Comparison of ENCODE assay signal across 1 cellular context in genomic region chr9:6412572-6413364, GRCh38.
A peak's percentile ranks its signal among the peaks of the same experiment; 100 is the strongest.
TF ChIP-seq lines count a peak whose summit lies in the region.

TSS of gene UHRF2 (plus strand) at chr9:6413199. CDS start at chr9:6413491, 292 bp downstream.

TF ChIP-seq in HepG2, 621 proteins besides CTCF, POLR2A, EP300 and RAD21 (continued from another document and continues in another):
- TF ChIP-seq, protein P1, sequence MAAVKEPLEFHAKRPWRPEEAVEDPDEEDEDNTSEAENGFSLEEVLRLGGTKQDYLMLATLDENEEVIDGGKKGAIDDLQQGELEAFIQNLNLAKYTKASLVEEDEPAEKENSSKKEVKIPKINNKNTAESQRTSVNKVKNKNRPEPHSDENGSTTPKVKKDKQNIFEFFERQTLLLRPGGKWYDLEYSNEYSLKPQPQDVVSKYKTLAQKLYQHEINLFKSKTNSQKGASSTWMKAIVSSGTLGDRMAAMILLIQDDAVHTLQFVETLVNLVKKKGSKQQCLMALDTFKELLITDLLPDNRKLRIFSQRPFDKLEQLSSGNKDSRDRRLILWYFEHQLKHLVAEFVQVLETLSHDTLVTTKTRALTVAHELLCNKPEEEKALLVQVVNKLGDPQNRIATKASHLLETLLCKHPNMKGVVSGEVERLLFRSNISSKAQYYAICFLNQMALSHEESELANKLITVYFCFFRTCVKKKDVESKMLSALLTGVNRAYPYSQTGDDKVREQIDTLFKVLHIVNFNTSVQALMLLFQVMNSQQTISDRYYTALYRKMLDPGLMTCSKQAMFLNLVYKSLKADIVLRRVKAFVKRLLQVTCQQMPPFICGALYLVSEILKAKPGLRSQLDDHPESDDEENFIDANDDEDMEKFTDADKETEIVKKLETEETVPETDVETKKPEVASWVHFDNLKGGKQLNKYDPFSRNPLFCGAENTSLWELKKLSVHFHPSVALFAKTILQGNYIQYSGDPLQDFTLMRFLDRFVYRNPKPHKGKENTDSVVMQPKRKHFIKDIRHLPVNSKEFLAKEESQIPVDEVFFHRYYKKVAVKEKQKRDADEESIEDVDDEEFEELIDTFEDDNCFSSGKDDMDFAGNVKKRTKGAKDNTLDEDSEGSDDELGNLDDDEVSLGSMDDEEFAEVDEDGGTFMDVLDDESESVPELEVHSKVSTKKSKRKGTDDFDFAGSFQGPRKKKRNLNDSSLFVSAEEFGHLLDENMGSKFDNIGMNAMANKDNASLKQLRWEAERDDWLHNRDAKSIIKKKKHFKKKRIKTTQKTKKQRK (IDR thresholded peaks at IDR 0.05; ENCODE audit: low read length): no peak
- TF ChIP-seq GABPA (IDR thresholded peaks at IDR 0.05; ENCODE audit: low read depth, low read length): no peak
- TF ChIP-seq GABPA (CRISPR knock-in tag; IDR thresholded peaks at IDR 0.05; ENCODE audit: low read depth): peak; percentile 67
- TF ChIP-seq SOX6 (IDR thresholded peaks at IDR 0.05): no peak
- peak; percentile 33; the same call in 1 of the 2 replicates for TF ChIP-seq SOX6 (CRISPR knock-in tag; IDR thresholded peaks at IDR 0.05)
- no peak; the same call in 1 of the 2 replicates for TF ChIP-seq ZNF501 (CRISPR knock-in tag; IDR thresholded peaks at IDR 0.05)
- TF ChIP-seq SP2 (CRISPR knock-in tag; IDR thresholded peaks at IDR 0.05): no peak
- TF ChIP-seq CC2D1A (CRISPR knock-in tag; IDR thresholded peaks at IDR 0.05): no peak
- TF ChIP-seq ZNF709 (CRISPR knock-in tag; IDR thresholded peaks at IDR 0.05): no peak
- no peak for TF ChIP-seq POLR2AphosphoS2 (IDR thresholded peaks at IDR 0.05; ENCODE audit: low read depth, low read length)
- no peak for TF ChIP-seq ZNF20 (CRISPR knock-in tag; IDR thresholded peaks at IDR 0.05)
- no peak; the same call in 1 of the 2 replicates for TF ChIP-seq ZNF776 (CRISPR knock-in tag; IDR thresholded peaks at IDR 0.05)
- TF ChIP-seq ZNF569 (CRISPR knock-in tag; IDR thresholded peaks at IDR 0.05; ENCODE audit: borderline replicate concordance): no peak
- TF ChIP-seq, protein P2, sequence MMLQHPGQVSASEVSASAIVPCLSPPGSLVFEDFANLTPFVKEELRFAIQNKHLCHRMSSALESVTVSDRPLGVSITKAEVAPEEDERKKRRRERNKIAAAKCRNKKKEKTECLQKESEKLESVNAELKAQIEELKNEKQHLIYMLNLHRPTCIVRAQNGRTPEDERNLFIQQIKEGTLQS (CRISPR knock-in tag; IDR thresholded peaks at IDR 0.05): no peak
- TF ChIP-seq ZNF703 (CRISPR knock-in tag; IDR thresholded peaks at IDR 0.05; ENCODE audit: borderline replicate concordance): no peak
- TF ChIP-seq HNF4G (IDR thresholded peaks at IDR 0.05; ENCODE audit: borderline replicate concordance, low read depth, low read length): no peak
- no peak for TF ChIP-seq HNF4G (CRISPR knock-in tag; IDR thresholded peaks at IDR 0.05; ENCODE audit: borderline replicate concordance, low read depth)
- TF ChIP-seq ZNF572 (CRISPR knock-in tag; IDR thresholded peaks at IDR 0.05): no peak
- no peak for TF ChIP-seq ZBTB34 (CRISPR knock-in tag; IDR thresholded peaks at IDR 0.05)
- no peak for TF ChIP-seq TIGD3 (CRISPR knock-in tag; IDR thresholded peaks at IDR 0.05; ENCODE audit: borderline replicate concordance)
- TF ChIP-seq, protein P3, sequence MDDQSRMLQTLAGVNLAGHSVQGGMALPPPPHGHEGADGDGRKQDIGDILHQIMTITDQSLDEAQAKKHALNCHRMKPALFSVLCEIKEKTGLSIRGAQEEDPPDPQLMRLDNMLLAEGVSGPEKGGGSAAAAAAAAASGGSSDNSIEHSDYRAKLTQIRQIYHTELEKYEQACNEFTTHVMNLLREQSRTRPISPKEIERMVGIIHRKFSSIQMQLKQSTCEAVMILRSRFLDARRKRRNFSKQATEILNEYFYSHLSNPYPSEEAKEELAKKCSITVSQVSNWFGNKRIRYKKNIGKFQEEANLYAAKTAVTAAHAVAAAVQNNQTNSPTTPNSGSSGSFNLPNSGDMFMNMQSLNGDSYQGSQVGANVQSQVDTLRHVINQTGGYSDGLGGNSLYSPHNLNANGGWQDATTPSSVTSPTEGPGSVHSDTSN (CRISPR knock-in tag; IDR thresholded peaks at IDR 0.05; ENCODE audit: borderline replicate concordance): no peak
- TF ChIP-seq ZFP62 (CRISPR knock-in tag; IDR thresholded peaks at IDR 0.05): no peak
- no peak for TF ChIP-seq ZNF3 (CRISPR knock-in tag; IDR thresholded peaks at IDR 0.05)
- TF ChIP-seq ZBTB3 (CRISPR knock-in tag; IDR thresholded peaks at IDR 0.05; ENCODE audit: borderline replicate concordance, low read depth): no peak
- TF ChIP-seq ZFP41 (CRISPR knock-in tag; IDR thresholded peaks at IDR 0.05; ENCODE audit: borderline replicate concordance): no peak
- no peak for TF ChIP-seq JUNB (CRISPR knock-in tag; IDR thresholded peaks at IDR 0.05; ENCODE audit: borderline replicate concordance)
- TF ChIP-seq ZNF24 (IDR thresholded peaks at IDR 0.05): no peak
- peak; percentile 75; the same call in 1 of the 2 replicates for TF ChIP-seq TGIF2 (CRISPR knock-in tag; IDR thresholded peaks at IDR 0.05)
- TF ChIP-seq KMT2B (CRISPR knock-in tag; IDR thresholded peaks at IDR 0.05): peak; percentile 83
- no peak for TF ChIP-seq ZNF235 (CRISPR knock-in tag; IDR thresholded peaks at IDR 0.05; ENCODE audit: borderline replicate concordance)
- TF ChIP-seq KLF16 (CRISPR knock-in tag; IDR thresholded peaks at IDR 0.05): peak in 1 of 2 experiments; percentile 87; a peak in 2 of 4 replicates
- TF ChIP-seq PAX8 (CRISPR knock-in tag; IDR thresholded peaks at IDR 0.05; ENCODE audit: borderline replicate concordance): no peak
- TF ChIP-seq ZNF512B (CRISPR knock-in tag; IDR thresholded peaks at IDR 0.05; ENCODE audit: borderline replicate concordance): no peak
- TF ChIP-seq REL (CRISPR knock-in tag; conservative IDR thresholded peaks at IDR 0.05): no peak
- 0 out of 2 replicates have a peak, but pooled peaks have one; percentile 17 for TF ChIP-seq ZIK1 (CRISPR knock-in tag; IDR thresholded peaks at IDR 0.05; ENCODE audit: borderline replicate concordance, low read depth)
- TF ChIP-seq, protein P4, sequence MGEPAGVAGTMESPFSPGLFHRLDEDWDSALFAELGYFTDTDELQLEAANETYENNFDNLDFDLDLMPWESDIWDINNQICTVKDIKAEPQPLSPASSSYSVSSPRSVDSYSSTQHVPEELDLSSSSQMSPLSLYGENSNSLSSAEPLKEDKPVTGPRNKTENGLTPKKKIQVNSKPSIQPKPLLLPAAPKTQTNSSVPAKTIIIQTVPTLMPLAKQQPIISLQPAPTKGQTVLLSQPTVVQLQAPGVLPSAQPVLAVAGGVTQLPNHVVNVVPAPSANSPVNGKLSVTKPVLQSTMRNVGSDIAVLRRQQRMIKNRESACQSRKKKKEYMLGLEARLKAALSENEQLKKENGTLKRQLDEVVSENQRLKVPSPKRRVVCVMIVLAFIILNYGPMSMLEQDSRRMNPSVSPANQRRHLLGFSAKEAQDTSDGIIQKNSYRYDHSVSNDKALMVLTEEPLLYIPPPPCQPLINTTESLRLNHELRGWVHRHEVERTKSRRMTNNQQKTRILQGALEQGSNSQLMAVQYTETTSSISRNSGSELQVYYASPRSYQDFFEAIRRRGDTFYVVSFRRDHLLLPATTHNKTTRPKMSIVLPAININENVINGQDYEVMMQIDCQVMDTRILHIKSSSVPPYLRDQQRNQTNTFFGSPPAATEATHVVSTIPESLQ (CRISPR knock-in tag; conservative IDR thresholded peaks at IDR 0.05): no peak
- TF ChIP-seq NFIB (CRISPR knock-in tag; IDR thresholded peaks at IDR 0.05; ENCODE audit: borderline replicate concordance): no peak
- no peak; the same call in 1 of the 2 replicates for TF ChIP-seq NFYB (CRISPR knock-in tag; IDR thresholded peaks at IDR 0.05)
- peak; percentile 54 for TF ChIP-seq NR2F6 (IDR thresholded peaks at IDR 0.05)
- TF ChIP-seq NR2F6 (CRISPR knock-in tag; IDR thresholded peaks at IDR 0.05): peak; percentile 66
- peak; percentile 93 for TF ChIP-seq MXI1 (IDR thresholded peaks at IDR 0.05; ENCODE audit: borderline replicate concordance, low read depth, low read length)
- TF ChIP-seq ATF7 (IDR thresholded peaks at IDR 0.05): no peak
- TF ChIP-seq ATF7 (CRISPR knock-in tag; IDR thresholded peaks at IDR 0.05): no peak
- peak; percentile 96 for TF ChIP-seq DRAP1 (CRISPR knock-in tag; IDR thresholded peaks at IDR 0.05)
- no peak for TF ChIP-seq ATF4 (CRISPR knock-in tag; IDR thresholded peaks at IDR 0.05)
- TF ChIP-seq RCOR2 (CRISPR knock-in tag; IDR thresholded peaks at IDR 0.05): no peak
- no peak for TF ChIP-seq ZNF83 (CRISPR knock-in tag; IDR thresholded peaks at IDR 0.05; ENCODE audit: borderline replicate concordance)
